ENCODE assay signal across 18 cellular contexts in genomic region chr15:69897471-69898237, GRCh38.
DNase-seq lines count a peak whose midpoint lies in the region; ATAC-seq and TF ChIP-seq lines count a peak whose summit lies in the region.
"Had no signal": no experiment of that assay in that cellular context is flagged by ENCODE, and none has a peak within 500 bp of the region (broad histone marks: within the 10 kb centered on the region; RNA-seq: fewer than 3 reads in every experiment).

No MANE protein-coding gene starts in this region.

- H3K9me3 ChIP-seq in gastrocnemius medialis (no peaks in the 10 kb centered on the region), transverse colon (no peaks in the 10 kb centered on the region)
- H3K9me3 ChIP-seq: BLaER1, HAP-1 had no signal

- TF ChIP-seq CTCF in gastrocnemius medialis (IDR thresholded peaks at IDR 0.05 in 4 of 5, conservative IDR thresholded peaks at IDR 0.05 in 1 of 5) (no peak), transverse colon (IDR thresholded peaks at IDR 0.05) (no peak)

- H3K4me1 ChIP-seq in gastrocnemius medialis (peaks cover 13 to 14% of the 10 kb centered on the region in 2 donors), transverse colon (no peaks in the 10 kb centered on the region)
- H3K4me1 ChIP-seq: HAP-1 had no signal

- intact Hi-C loops in gastrocnemius medialis (cut with DNase I; ENCODE audit: low total_unique reads) (loop anchor here (2.0 kb wide), 1 partner anchor 107 kb away; no protein-coding TSS in a partner anchor), transverse colon (cut with DNase I; ENCODE audit: low total_unique reads) (no loop called here)

- TF ChIP-seq POLR2A in gastrocnemius medialis (IDR thresholded peaks at IDR 0.05) (no peak), transverse colon (IDR thresholded peaks at IDR 0.05) (no peak)

- peak; percentile 67 for DNase-seq in NCI-H748 (lab: John Stamatoyannopoulos, UW; ENCODE audit: unreplicated experiment)
- no peak for DNase-seq in NCI-H748 treated with DMSO at 0.1 percent for 48 hours (lab: John Stamatoyannopoulos, UW)
- peak; percentile 24 for DNase-seq in NCI-H1105 (lab: John Stamatoyannopoulos, UW)
- peak; percentile 96 for DNase-seq in SK-N-DZ (ENCODE audit: low spot score)
- DNase-seq in gastrocnemius medialis: peak in 1 of 2 donors; percentile 59
- no peak for DNase-seq in NCI-H226
- no peak for DNase-seq in transverse colon
- DNase-seq in KBM-7: no peak
- DNase-seq: CD4-positive, alpha-beta memory T cell; DND-41; MV-4-11; NCI-H1436 treated with DMSO at 0.1 percent for 48 hours; NCI-H82; PC-3; T-helper 17 cell had no signal

- no peak overlapping the region for H3K27ac ChIP-seq in gastrocnemius medialis
- no peak overlapping the region for H3K27ac ChIP-seq in transverse colon
- H3K27ac ChIP-seq: BLaER1, KMS-11 had no signal

- no peak for TF ChIP-seq EP300 in transverse colon (IDR thresholded peaks at IDR 0.05; ENCODE audit: low read depth)

- H3K36me3 ChIP-seq in gastrocnemius medialis (no peaks in the 10 kb centered on the region), transverse colon (no peaks in the 10 kb centered on the region)
- H3K36me3 ChIP-seq: BLaER1, HAP-1 had no signal

- no peak overlapping the region for H3K4me3 ChIP-seq in gastrocnemius medialis
- H3K4me3 ChIP-seq in transverse colon: no peak overlapping the region
- H3K4me3 ChIP-seq: BLaER1, HAP-1 had no signal

- H3K27me3 ChIP-seq in gastrocnemius medialis (no peaks in the 10 kb centered on the region), transverse colon (peaks cover 15% of the 10 kb centered on the region)
- H3K27me3 ChIP-seq: BLaER1 had no signal

- ATAC-seq in gastrocnemius medialis: peak; percentile 20 to 68
- ATAC-seq: PC-3, T-helper 17 cell had no signal

- in situ Hi-C loops in gastrocnemius medialis (cut with MboI; ENCODE audit: low sequenced_read_pairs in 4 of 4): no loop called here
- in situ Hi-C loops in transverse colon (cut with MboI; ENCODE audit: low pct_ligation_motif_present in 1 of 4, low pct_unique_long_range_greater_than_20kb in 1 of 4, low sequenced_read_pairs in 3 of 4): no loop called here
- in situ Hi-C loops in KBM-7 (cut with MboI; ENCODE audit: low pct_unique_long_range_greater_than_20kb, low sequenced_read_pairs): no loop called here

- 67 to 83% methylated on average over 3 to 9 of the region's 9 CpGs for WGBS in transverse colon (ENCODE audit: low coverage in 1 of 2), 2 donors

Comparison
In these comparisons a context has a peak if more than half of its experiments do, and no peak if none do; other contexts are left out.
1. DNase-seq: peak in NCI-H748 (single experiment), NCI-H1105 (single experiment) and SK-N-DZ (single experiment); none in NCI-H748 treated with DMSO at 0.1 percent for 48 hours (single experiment), NCI-H226 (single experiment), transverse colon (single experiment) and KBM-7 (single experiment).